Comparison of ENCODE assay signal across 21 cellular contexts in the genomic region with DNA sequence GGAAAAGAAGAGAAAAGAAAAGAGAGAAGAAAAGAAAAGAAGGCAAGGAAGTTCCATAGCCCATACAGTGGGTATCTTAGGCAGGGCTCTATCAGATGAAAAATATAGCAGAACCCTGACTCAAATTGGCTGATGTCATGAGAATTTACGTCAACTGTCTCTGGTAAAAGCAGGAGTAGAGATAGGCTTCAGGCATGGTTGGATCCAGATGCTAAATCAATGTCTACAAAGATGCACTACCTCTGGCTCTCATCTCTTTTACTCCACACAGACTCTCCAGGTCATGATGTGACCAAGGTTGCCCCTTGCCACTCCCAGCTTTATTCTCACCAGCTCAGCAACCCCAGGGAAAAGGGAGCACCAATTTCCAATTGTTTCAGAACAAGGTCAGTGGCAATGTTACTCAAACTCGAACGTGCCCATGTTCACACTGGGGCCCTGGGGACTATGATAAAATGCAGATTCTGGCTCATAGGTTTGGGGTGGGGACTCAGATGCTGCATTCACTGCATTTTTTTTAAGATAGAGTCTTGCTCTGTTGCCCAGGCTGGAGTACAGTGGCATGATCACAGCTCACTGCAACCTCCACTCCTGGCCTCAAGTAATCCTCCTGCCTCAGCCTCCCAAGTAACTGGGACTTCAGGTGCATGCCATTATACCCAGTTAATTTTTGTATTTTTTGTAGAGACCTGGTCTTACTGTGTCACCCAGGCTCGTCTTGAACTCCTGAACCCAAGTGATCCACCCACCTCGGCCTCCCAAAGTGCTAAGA. TPM values are rescaled to one million over a fixed set of nuclear protein-coding genes. Genes with fewer than 3 reads are reported as not detected.
"Had no signal": no experiment of that assay in that cellular context is flagged by ENCODE, and none has a peak within 500 bp of the region (broad histone marks: within the 10 kb centered on the region; RNA-seq: fewer than 3 reads in every experiment).

No MANE protein-coding gene starts in this region.

- H3K27me3 Mint-ChIP-seq: stimulated activated naive CD8-positive, alpha-beta T cell treated with anti-CD3 and anti-CD28 coated beads, Interleukin-15, Interleukin-2, amounts not matched to agents 100 ng/mL and 50 ng/mL, for 24 hours had no signal

- H3K27me3 ChIP-seq: esophagus squamous epithelium, gastrocnemius medialis, pancreas, right atrium auricular region, SJSA1, tibial artery had no signal

- DNase-seq: activated effector memory CD4-positive, alpha-beta T cell treated with Interleukin-2 at 50 U/mL for 16 hours; activated T-cell treated with anti-CD3 and anti-CD28 coated beads, Interleukin-2, amount 50 U/mL, for 1 hour; amygdala; endodermal cell; esophagus squamous epithelium; gastrocnemius medialis; hypothalamus; left ventricle myocardium superior; nephron progenitor cell; pancreas; stimulated activated CD4-positive, alpha-beta T cell treated with anti-CD3 and anti-CD28 coated beads, Interleukin-4, amount 100 ng/mL, for 24 hours; substantia nigra; tibial artery had no signal

- H3K9me3 ChIP-seq: esophagus squamous epithelium, gastrocnemius medialis, pancreas, psoas muscle, right atrium auricular region, SJSA1, tibial artery had no signal

- H3K27ac ChIP-seq: gastrocnemius medialis, pancreas, psoas muscle, right atrium auricular region, SJSA1, VCaP had no signal

- H3K4me1 ChIP-seq: pancreas, psoas muscle had no signal

- H3K9me3 Mint-ChIP-seq: endodermal cell; nephron progenitor cell; stimulated activated naive CD8-positive, alpha-beta T cell treated with anti-CD3 and anti-CD28 coated beads, Interleukin-15, Interleukin-2, amounts not matched to agents 100 ng/mL and 50 ng/mL, for 24 hours had no signal

- H3K4me3 ChIP-seq: coronary artery, esophagus squamous epithelium, gastrocnemius medialis, pancreas, psoas muscle, right atrium auricular region, SJSA1, tibial artery had no signal

- H3K4me3 Mint-ChIP-seq: endodermal cell; nephron progenitor cell; stimulated activated naive CD8-positive, alpha-beta T cell treated with anti-CD3 and anti-CD28 coated beads, Interleukin-15, Interleukin-2, amounts not matched to agents 100 ng/mL and 50 ng/mL, for 24 hours had no signal

- H3K4me1 Mint-ChIP-seq: endodermal cell had no signal

- ATAC-seq: activated CD4-positive, CD25-positive, alpha-beta regulatory T cell treated with anti-CD3 and anti-CD28 coated beads, Interleukin-2, amount 50 U/mL, for 24 hours; activated naive CD4-positive, alpha-beta T cell treated with anti-CD3 and anti-CD28 coated beads, Interleukin-2, amount 50 U/mL, for 72 hours; pancreas had no signal

- H3K27ac Mint-ChIP-seq: endodermal cell; stimulated activated naive CD8-positive, alpha-beta T cell treated with anti-CD3 and anti-CD28 coated beads, Interleukin-15, Interleukin-2, amounts not matched to agents 100 ng/mL and 50 ng/mL, for 24 hours had no signal

- H3K36me3 ChIP-seq: esophagus squamous epithelium, gastrocnemius medialis, pancreas, right atrium auricular region, SJSA1, tibial artery had no signal

RNA-seq across cellular contexts. Expression of gene PTGIS, which starts 33.4 kb away (rescaled TPM):
- total RNA-seq: SJSA1 had no signal
